ENCODE assay signal across 22 cellular contexts in genomic region chr6:34095136-34095505, GRCh38. TPM values are rescaled to one million over a fixed set of nuclear protein-coding genes. Genes with fewer than 3 reads are reported as not detected.
DNase-seq lines count a peak whose midpoint lies in the region; ATAC-seq and TF ChIP-seq lines count a peak whose summit lies in the region.
"Had no signal": no experiment of that assay in that cellular context is flagged by ENCODE, and none has a peak within 500 bp of the region (broad histone marks: within the 10 kb centered on the region; RNA-seq: fewer than 3 reads in every experiment).

No MANE protein-coding gene starts in this region.

- TF ChIP-seq POLR2A in gastroesophageal sphincter (IDR thresholded peaks at IDR 0.05): no peak

- no peak for ATAC-seq in GM21447 (IDR thresholded peaks at IDR 0.05; ENCODE audit: unreplicated experiment)
- ATAC-seq in gastroesophageal sphincter: no peak
- ATAC-seq: CD8-positive, alpha-beta T cell; HCT116; Right ventricle myocardium inferior; SK-N-SH treated with all-trans-retinoic acid at 6 μM for 48 hours had no signal

- no peak for TF ChIP-seq CTCF in gastroesophageal sphincter (IDR thresholded peaks at IDR 0.05)

- H3K36me3 ChIP-seq in BLaER1 treated with 17β-estradiol and CSF1 and Interleukin-3, amounts not matched to agents 10 nM and 100 nM: no peaks in the 10 kb centered on the region
- H3K36me3 ChIP-seq in gastroesophageal sphincter: no peaks in the 10 kb centered on the region
- H3K36me3 ChIP-seq: SJCRH30 had no signal

- no peak overlapping the region for H3K9ac ChIP-seq in BLaER1 treated with 17β-estradiol and CSF1 and Interleukin-3, amounts not matched to agents 10 nM and 100 nM

- peak overlapping the region in 6 of 11 experiments; percentile 6 to 60 (median 47); a peak in 10 of 22 replicates for H3K4me2 ChIP-seq in BLaER1 treated with 17β-estradiol and CSF1 and Interleukin-3, amounts not matched to agents 10 nM and 100 nM
- H3K4me2 ChIP-seq: PC-9 had no signal

- DNase-seq in NCI-H2029 (lab: John Stamatoyannopoulos, UW): peak; percentile 43
- no peak for DNase-seq in NCI-H2029 treated with DMSO at 0.1 percent for 48 hours (lab: John Stamatoyannopoulos, UW)
- DNase-seq in NCI-H510A (lab: John Stamatoyannopoulos, UW): peak; percentile 62
- peak; percentile 77 for DNase-seq in cerebellar cortex (ENCODE audit: low spot score)
- no peak for DNase-seq in nucleus accumbens (lab: John Stamatoyannopoulos, UW)
- DNase-seq: Caco-2; CD8-positive, alpha-beta T cell; NCI-H1092; NK-92 treated with Interleukin-12 subunit alpha and Interleukin-12 subunit beta, amount 100 ng/mL, for 24 hours; PC-9; SJCRH30; T-helper 2 cell had no signal

- TF ChIP-seq EP300 in gastroesophageal sphincter (IDR thresholded peaks at IDR 0.05): no peak

- H3K9me3 ChIP-seq in BLaER1 treated with 17β-estradiol and CSF1 and Interleukin-3, amounts not matched to agents 10 nM and 100 nM (replicated peaks in 1 of 11): 0 out of 22 replicates have a peak, but pooled peaks cover 0 to 5% (median 0%) of the 10 kb centered on the region in 11 experiments
- H3K9me3 ChIP-seq in gastroesophageal sphincter: peaks cover 0 to 6% (median 0%) of the 10 kb centered on the region in 3 donors
- H3K9me3 ChIP-seq: Caco-2, SJCRH30 had no signal

- H3K4me3 ChIP-seq in BLaER1 treated with 17β-estradiol and CSF1 and Interleukin-3, amounts not matched to agents 10 nM and 100 nM: no peak overlapping the region
- no peak overlapping the region for H3K4me3 ChIP-seq in gastroesophageal sphincter
- H3K4me3 ChIP-seq: PC-9, SJCRH30 had no signal

- peaks cover 0 to 45% (median 0%) of the 10 kb centered on the region in 11 experiments; a peak in 5 of 22 replicates for H4K20me1 ChIP-seq in BLaER1 treated with 17β-estradiol and CSF1 and Interleukin-3, amounts not matched to agents 10 nM and 100 nM

- no peak overlapping the region for H3K27ac ChIP-seq in BLaER1 treated with 17β-estradiol and CSF1 and Interleukin-3, amounts not matched to agents 10 nM and 100 nM
- no peak overlapping the region for H3K27ac ChIP-seq in gastroesophageal sphincter
- H3K27ac ChIP-seq: C4-2B, PC-9, SJCRH30 had no signal

- peaks cover 0 to 48% (median 24%) of the 10 kb centered on the region in 10 experiments; a peak in 14 of 20 replicates for H3K4me1 ChIP-seq in BLaER1 treated with 17β-estradiol and CSF1 and Interleukin-3, amounts not matched to agents 10 nM and 100 nM
- H3K4me1 ChIP-seq in gastroesophageal sphincter: no peaks in the 10 kb centered on the region
- H3K4me1 ChIP-seq: Caco-2, SJCRH30 had no signal

- H3K27me3 ChIP-seq in BLaER1 treated with 17β-estradiol and CSF1 and Interleukin-3, amounts not matched to agents 10 nM and 100 nM: no peaks in the 10 kb centered on the region
- H3K27me3 ChIP-seq in gastroesophageal sphincter: peaks cover 79% of the 10 kb centered on the region

- WGBS in gastroesophageal sphincter (ENCODE audit: low coverage in 1 of 2), 2 donors: 83% methylated on average over 1 of the region's 7 CpGs; no CpG with 5 or more reads in 1 of the 2 donors

RNA-seq across cellular contexts. Expression of gene GRM4, which starts 50.8 kb away (rescaled TPM):
- total RNA-seq in gastroesophageal sphincter: not detected
- total RNA-seq: H4, NCI-H460, PC-9, Right ventricle myocardium inferior, RPMI7951 had no signal

Comparison
In these comparisons a context has a peak if more than half of its experiments do, and no peak if none do; other contexts are left out.
1. DNase-seq: peak in NCI-H2029 (single experiment), NCI-H510A (single experiment) and cerebellar cortex (single experiment); none in NCI-H2029 treated with DMSO at 0.1 percent for 48 hours (single experiment) and nucleus accumbens (0 of 56).